ENCODE assay signal across 8 cellular contexts in genomic region chr21:44153889-44154228, GRCh38. TPM values are rescaled to one million over a fixed set of nuclear protein-coding genes. Genes with fewer than 3 reads are reported as not detected.
DNase-seq lines count a peak whose midpoint lies in the region; ATAC-seq, FAIRE-seq and TF ChIP-seq lines count a peak whose summit lies in the region.
"Not testable (repeated sequence)": the region's sequence is repeated elsewhere in the genome, so short reads cannot be mapped to it uniquely, and the experiment has no call there.

No MANE protein-coding gene starts in this region.

- H3K27me3 ChIP-seq in naive thymus-derived CD4-positive, alpha-beta T cell (ENCODE audit: control insufficient read depth in 2 of 2, insufficient read depth in 2 of 2, low read length in 2 of 2): not testable (repeated sequence)

- POLR2A ChIA-PET in activated B cell treated with CpG ODN at 0.5 μM for 24 hours (lab: Charles Lee); naive thymus-derived CD4-positive, alpha-beta T cell (lab: Charles Lee): not testable (repeated sequence)

- not testable (repeated sequence) for H3K9me3 Mint-ChIP-seq in activated B cell treated with CpG ODN at 0.5 μM for 24 hours; activated naive CD4-positive, alpha-beta T cell treated with anti-CD3 and anti-CD28 coated beads, Interleukin-2, amount 10 ng/mL, durations not matched to agents 7 days and 5 days; naive thymus-derived CD4-positive, alpha-beta T cell; stimulated activated memory B cell treated with anti-CD40 and anti-IgM and Interleukin-4, amounts not matched to agents 10 μg/mL and 1 μg/mL and 100 μg/mL, for 72 hours

- not testable (repeated sequence) for H3K4me1 ChIP-seq in naive thymus-derived CD4-positive, alpha-beta T cell (ENCODE audit: control insufficient read depth in 2 of 2, insufficient read depth in 2 of 2, low read length in 2 of 2)

- H3K27me3 Mint-ChIP-seq in activated B cell treated with CpG ODN at 0.5 μM for 24 hours; activated naive CD4-positive, alpha-beta T cell treated with anti-CD3 and anti-CD28 coated beads, Interleukin-2, amount 10 ng/mL, durations not matched to agents 7 days and 5 days; naive thymus-derived CD4-positive, alpha-beta T cell; stimulated activated memory B cell treated with anti-CD40 and anti-IgM and Interleukin-4, amounts not matched to agents 10 μg/mL and 1 μg/mL and 100 μg/mL, for 72 hours: not testable (repeated sequence)

- peak; percentile 85 for FAIRE-seq in GM12891 (lab: Jason Lieb, UNC)

- H3K9me3 ChIP-seq in naive thymus-derived CD4-positive, alpha-beta T cell (ENCODE audit: control insufficient read depth in 2 of 3, low read length in 3 of 3): not testable (repeated sequence)

- not testable (repeated sequence) for DNase-seq in GM12891 (ENCODE audit: insufficient read length, low spot score)
- DNase-seq in activated B cell treated with CpG ODN at 0.5 μM for 24 hours: peak; percentile 20
- DNase-seq in activated CD8-positive, alpha-beta memory T cell treated with anti-CD3 and anti-CD28 coated beads for 24 hours: peak; percentile 70
- DNase-seq in activated naive CD4-positive, alpha-beta T cell treated with anti-CD3 and anti-CD28 coated beads, Interleukin-2, amount 10 ng/mL, durations not matched to agents 7 days and 5 days: peak; percentile 46
- peak; percentile 71 for DNase-seq in cardiac septum (ENCODE audit: low spot score)
- DNase-seq in naive thymus-derived CD4-positive, alpha-beta T cell: peak in 5 of 9 donors; percentile 11 to 48 (median 20)
- DNase-seq in stimulated activated CD4-positive, alpha-beta T cell treated with anti-CD3 and anti-CD28 coated beads, Interleukin-1b, Interleukin-23, amount 100 ng/mL, for 1 hour (ENCODE audit: low read depth in 2 of 2): peak; percentile 0 to 21

- not testable (repeated sequence) for TF ChIP-seq POLR2A in GM12891 (IDR thresholded peaks at IDR 0.05; ENCODE audit: low read depth, low read length)

- intact Hi-C loops in activated B cell treated with CpG ODN at 0.5 μM for 24 hours (cut with micrococcal nuclease); cardiac septum (cut with DNase I); naive thymus-derived CD4-positive, alpha-beta T cell (cut with micrococcal nuclease): not testable (repeated sequence)

- CTCF ChIA-PET in activated B cell treated with CpG ODN at 0.5 μM for 24 hours (lab: Charles Lee); activated naive CD4-positive, alpha-beta T cell treated with anti-CD3 and anti-CD28 coated beads, Interleukin-2, amount 10 ng/mL, durations not matched to agents 7 days and 5 days (lab: Charles Lee); naive thymus-derived CD4-positive, alpha-beta T cell (lab: Charles Lee): not testable (repeated sequence)

- H3K27ac ChIP-seq in naive thymus-derived CD4-positive, alpha-beta T cell (ENCODE audit: low read depth, low read length): not testable (repeated sequence)

- not testable (repeated sequence) for H3K27ac Mint-ChIP-seq in activated B cell treated with CpG ODN at 0.5 μM for 24 hours; naive thymus-derived CD4-positive, alpha-beta T cell; stimulated activated memory B cell treated with anti-CD40 and anti-IgM and Interleukin-4, amounts not matched to agents 10 μg/mL and 1 μg/mL and 100 μg/mL, for 72 hours
- peak overlapping the region; percentile 52 for H3K27ac Mint-ChIP-seq in activated naive CD4-positive, alpha-beta T cell treated with anti-CD3 and anti-CD28 coated beads, Interleukin-2, amount 10 ng/mL, durations not matched to agents 7 days and 5 days

- peak; percentile 22 for ATAC-seq in activated B cell treated with CpG ODN at 0.5 μM for 24 hours (ENCODE audit: low read depth)
- ATAC-seq in naive thymus-derived CD4-positive, alpha-beta T cell: peak; percentile 56
- ATAC-seq in stimulated activated memory B cell treated with anti-CD40 and anti-IgM and Interleukin-4, amounts not matched to agents 10 μg/mL and 1 μg/mL and 100 μg/mL, for 72 hours: peak; percentile 52

- H3K36me3 Mint-ChIP-seq in activated B cell treated with CpG ODN at 0.5 μM for 24 hours (ENCODE audit: low read depth); activated naive CD4-positive, alpha-beta T cell treated with anti-CD3 and anti-CD28 coated beads, Interleukin-2, amount 10 ng/mL, durations not matched to agents 7 days and 5 days; naive thymus-derived CD4-positive, alpha-beta T cell; stimulated activated memory B cell treated with anti-CD40 and anti-IgM and Interleukin-4, amounts not matched to agents 10 μg/mL and 1 μg/mL and 100 μg/mL, for 72 hours: not testable (repeated sequence)

- H3K4me3 Mint-ChIP-seq in activated B cell treated with CpG ODN at 0.5 μM for 24 hours; activated naive CD4-positive, alpha-beta T cell treated with anti-CD3 and anti-CD28 coated beads, Interleukin-2, amount 10 ng/mL, durations not matched to agents 7 days and 5 days; naive thymus-derived CD4-positive, alpha-beta T cell; stimulated activated memory B cell treated with anti-CD40 and anti-IgM and Interleukin-4, amounts not matched to agents 10 μg/mL and 1 μg/mL and 100 μg/mL, for 72 hours: not testable (repeated sequence)

- not testable (repeated sequence) for H3K36me3 ChIP-seq in naive thymus-derived CD4-positive, alpha-beta T cell (ENCODE audit: control insufficient read depth in 2 of 3, insufficient read depth in 3 of 3, low read length in 3 of 3)

- H3K4me1 Mint-ChIP-seq in activated B cell treated with CpG ODN at 0.5 μM for 24 hours; activated naive CD4-positive, alpha-beta T cell treated with anti-CD3 and anti-CD28 coated beads, Interleukin-2, amount 10 ng/mL, durations not matched to agents 7 days and 5 days; naive thymus-derived CD4-positive, alpha-beta T cell; stimulated activated memory B cell treated with anti-CD40 and anti-IgM and Interleukin-4, amounts not matched to agents 10 μg/mL and 1 μg/mL and 100 μg/mL, for 72 hours: not testable (repeated sequence)

- not testable (repeated sequence) for TF ChIP-seq CTCF in activated B cell treated with CpG ODN at 0.5 μM for 24 hours (IDR thresholded peaks at IDR 0.05)

- H3K4me3 ChIP-seq in naive thymus-derived CD4-positive, alpha-beta T cell (ENCODE audit: low read length): not testable (repeated sequence)

RNA-seq across cellular contexts. Expression of gene GATD3, which starts 20.4 kb away (rescaled TPM):
- polyA plus RNA-seq in GM12891 (2012; ENCODE audit: low read depth, missing spikeins): 20.6 TPM
- total RNA-seq in activated B cell treated with CpG ODN at 0.5 μM for 24 hours (16.7 and 18.9 TPM in 2 replicates), cardiac septum (11.5 TPM)
- total RNA-seq in naive thymus-derived CD4-positive, alpha-beta T cell: 10 to 100 TPM; 13.3 to 47.8 (median 46.5) TPM
- 10 to 100 TPM; 51.2 to 56.8 TPM for polyA plus RNA-seq in naive thymus-derived CD4-positive, alpha-beta T cell

RNA-seq across cellular contexts. Expression of gene PWP2, which starts 46.7 kb away (rescaled TPM):
- polyA plus RNA-seq in GM12891 (2012; ENCODE audit: low read depth, missing spikeins): 3.5 TPM
- 8.7 and 11.8 TPM in 2 replicates for total RNA-seq in activated B cell treated with CpG ODN at 0.5 μM for 24 hours
- 1.6 TPM for total RNA-seq in cardiac septum
- 10 to 100 TPM; 12.0 to 42.3 (median 23.0) TPM for total RNA-seq in naive thymus-derived CD4-positive, alpha-beta T cell
- polyA plus RNA-seq in naive thymus-derived CD4-positive, alpha-beta T cell: 10 to 100 TPM in 1 of 2 donors, 1 to 10 TPM in 1; 8.7 to 17.9 TPM
